In genomic region chr9:137606005-137606601, GRCh38 we compare ENCODE assay signal across 6 cellular contexts. TPM values are rescaled to one million over a fixed set of nuclear protein-coding genes. Genes with fewer than 3 reads are reported as not detected.
DNase-seq lines count a peak whose midpoint lies in the region; ATAC-seq and TF ChIP-seq lines count a peak whose summit lies in the region.

No MANE protein-coding gene starts in this region.

- ATAC-seq in GM21576 (IDR thresholded peaks at IDR 0.05; ENCODE audit: unreplicated experiment), result peak; percentile 16
- ATAC-seq in SK-N-SH treated with all-trans-retinoic acid at 6 μM for 48 hours, result peak; percentile 14

- peaks cover 5% of the 10 kb centered on the region for H3K79me2 ChIP-seq in ACC112 (ENCODE audit: control insufficient read depth, insufficient read depth, low read length, unreplicated experiment)

- no peak for DNase-seq in uterus
- no peak for DNase-seq in UCSD-AML1 (lab: John Stamatoyannopoulos, UW; ENCODE audit: unreplicated experiment)

- H3K9me3 ChIP-seq in iPS-15b (ENCODE audit: control insufficient read depth, insufficient read depth, low read length) (no peaks in the 10 kb centered on the region), uterus (no peaks in the 10 kb centered on the region)

- H3K36me3 ChIP-seq in ACC112 (ENCODE audit: insufficient read depth, low read length), result no peaks in the 10 kb centered on the region
- H3K36me3 ChIP-seq in iPS-15b (ENCODE audit: control insufficient read depth, insufficient read depth, low read length), result no peaks in the 10 kb centered on the region
- H3K36me3 ChIP-seq in uterus, result no peaks in the 10 kb centered on the region

- H2AFZ ChIP-seq in ACC112 (ENCODE audit: low read length, unreplicated experiment), result peak overlapping the region; percentile 89

- no peak for TF ChIP-seq POLR2A in uterus (IDR thresholded peaks at IDR 0.05)

- H3K4me3 ChIP-seq in ACC112 (ENCODE audit: low read depth, low read length) (peak overlapping the region; percentile 98), iPS-15b (ENCODE audit: low read depth, low read length) (peak overlapping the region; percentile 68), uterus (peak overlapping the region; percentile 34 to 81)

- H3K4me1 ChIP-seq in ACC112 (ENCODE audit: control insufficient read depth, insufficient read depth, low read length, unreplicated experiment), result peaks cover 11% of the 10 kb centered on the region
- peaks cover 3% of the 10 kb centered on the region for H3K4me1 ChIP-seq in iPS-15b (ENCODE audit: control insufficient read depth, insufficient read depth, low read length)
- H3K4me1 ChIP-seq in uterus, result peaks cover 0 to 21% of the 10 kb centered on the region in 2 donors

- H3K27ac ChIP-seq in ACC112 (ENCODE audit: low read depth, low read length) (no peak overlapping the region), uterus (peak overlapping the region; percentile 15 to 66)

- H3K27me3 ChIP-seq in ACC112 (ENCODE audit: insufficient read depth, low read length), result no peaks in the 10 kb centered on the region
- peaks cover 8% of the 10 kb centered on the region for H3K27me3 ChIP-seq in iPS-15b (ENCODE audit: control insufficient read depth, insufficient read depth, low read length)
- no peaks in the 10 kb centered on the region for H3K27me3 ChIP-seq in uterus

- TF ChIP-seq CTCF in uterus (IDR thresholded peaks at IDR 0.05), result no peak

- intact Hi-C loops in uterus (cut with DNase I; ENCODE audit: low total_unique reads), result no loop called here

- peak overlapping the region; percentile 60 for H3K9ac ChIP-seq in iPS-15b (ENCODE audit: low read depth, low read length)

TF ChIP-seq in SK-N-SH treated with all-trans-retinoic acid at 6 μM for 48 hours, 23 proteins besides CTCF, POLR2A, EP300 and RAD21:
- TF ChIP-seq ZNF8 (CRISPR knock-in tag; IDR thresholded peaks at IDR 0.05), result no peak
- no peak for TF ChIP-seq BACH2 (CRISPR knock-in tag; IDR thresholded peaks at IDR 0.05; ENCODE audit: borderline replicate concordance)
- TF ChIP-seq, protein P1, sequence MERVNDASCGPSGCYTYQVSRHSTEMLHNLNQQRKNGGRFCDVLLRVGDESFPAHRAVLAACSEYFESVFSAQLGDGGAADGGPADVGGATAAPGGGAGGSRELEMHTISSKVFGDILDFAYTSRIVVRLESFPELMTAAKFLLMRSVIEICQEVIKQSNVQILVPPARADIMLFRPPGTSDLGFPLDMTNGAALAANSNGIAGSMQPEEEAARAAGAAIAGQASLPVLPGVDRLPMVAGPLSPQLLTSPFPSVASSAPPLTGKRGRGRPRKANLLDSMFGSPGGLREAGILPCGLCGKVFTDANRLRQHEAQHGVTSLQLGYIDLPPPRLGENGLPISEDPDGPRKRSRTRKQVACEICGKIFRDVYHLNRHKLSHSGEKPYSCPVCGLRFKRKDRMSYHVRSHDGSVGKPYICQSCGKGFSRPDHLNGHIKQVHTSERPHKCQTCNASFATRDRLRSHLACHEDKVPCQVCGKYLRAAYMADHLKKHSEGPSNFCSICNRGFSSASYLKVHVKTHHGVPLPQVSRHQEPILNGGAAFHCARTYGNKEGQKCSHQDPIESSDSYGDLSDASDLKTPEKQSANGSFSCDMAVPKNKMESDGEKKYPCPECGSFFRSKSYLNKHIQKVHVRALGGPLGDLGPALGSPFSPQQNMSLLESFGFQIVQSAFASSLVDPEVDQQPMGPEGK (CRISPR knock-in tag; IDR thresholded peaks at IDR 0.05; ENCODE audit: borderline replicate concordance), result no peak
- TF ChIP-seq ZNF70 (CRISPR knock-in tag; IDR thresholded peaks at IDR 0.05), result no peak
- no peak for TF ChIP-seq ZNF565 (CRISPR knock-in tag; conservative IDR thresholded peaks at IDR 0.05; ENCODE audit: low read depth)
- no peak for TF ChIP-seq ZFP3 (CRISPR knock-in tag; IDR thresholded peaks at IDR 0.05)
- no peak for TF ChIP-seq TCF4 (CRISPR knock-in tag; IDR thresholded peaks at IDR 0.05; ENCODE audit: borderline replicate concordance)
- TF ChIP-seq, protein P2, sequence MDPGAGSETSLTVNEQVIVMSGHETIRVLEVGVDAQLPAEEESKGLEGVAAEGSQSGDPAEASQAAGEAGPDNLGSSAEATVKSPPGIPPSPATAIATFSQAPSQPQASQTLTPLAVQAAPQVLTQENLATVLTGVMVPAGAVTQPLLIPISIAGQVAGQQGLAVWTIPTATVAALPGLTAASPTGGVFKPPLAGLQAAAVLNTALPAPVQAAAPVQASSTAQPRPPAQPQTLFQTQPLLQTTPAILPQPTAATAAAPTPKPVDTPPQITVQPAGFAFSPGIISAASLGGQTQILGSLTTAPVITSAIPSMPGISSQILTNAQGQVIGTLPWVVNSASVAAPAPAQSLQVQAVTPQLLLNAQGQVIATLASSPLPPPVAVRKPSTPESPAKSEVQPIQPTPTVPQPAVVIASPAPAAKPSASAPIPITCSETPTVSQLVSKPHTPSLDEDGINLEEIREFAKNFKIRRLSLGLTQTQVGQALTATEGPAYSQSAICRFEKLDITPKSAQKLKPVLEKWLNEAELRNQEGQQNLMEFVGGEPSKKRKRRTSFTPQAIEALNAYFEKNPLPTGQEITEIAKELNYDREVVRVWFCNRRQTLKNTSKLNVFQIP (CRISPR knock-in tag; IDR thresholded peaks at IDR 0.05; ENCODE audit: borderline replicate concordance, low read depth), result no peak
- no peak for TF ChIP-seq CSRNP3 (CRISPR knock-in tag; IDR thresholded peaks at IDR 0.05)
- TF ChIP-seq ISL1 (CRISPR knock-in tag; IDR thresholded peaks at IDR 0.05), result no peak
- no peak for TF ChIP-seq ZC3H10 (CRISPR knock-in tag; IDR thresholded peaks at IDR 0.05)
- no peak for TF ChIP-seq SNAI2 (CRISPR knock-in tag; IDR thresholded peaks at IDR 0.05)

RNA-seq across cellular contexts. Expression of gene ARRDC1, which starts 0.6 kb away (rescaled TPM):
- 10 to 100 TPM; 10.3 to 25.1 (median 21.3) TPM for total RNA-seq in uterus

RNA-seq across cellular contexts. Expression of gene EHMT1, which starts 12.7 kb away (rescaled TPM):
- 100 to 1,000 TPM in 1 of 4 donors, 10 to 100 TPM in 3; 32.6 to 109 (median 74.9) TPM for total RNA-seq in uterus

RNA-seq across cellular contexts. Expression of gene ZMYND19, which starts 15.8 kb away (rescaled TPM):
- total RNA-seq in uterus, result 10 to 100 TPM; 14.7 to 26.4 (median 16.3) TPM

RNA-seq across cellular contexts. Expression of gene DPH7, which starts 27.4 kb away (rescaled TPM):
- total RNA-seq in uterus, result 10 to 100 TPM; 31.3 to 42.4 (median 38.4) TPM

RNA-seq across cellular contexts. Expression of gene MRPL41, which starts 54.4 kb away (rescaled TPM):
- 10 to 100 TPM in 3 of 4 donors, 1 to 10 TPM in 1; 8.6 to 47.9 (median 30.5) TPM for total RNA-seq in uterus
